Comparison of ENCODE assay signal across 14 cellular contexts in the genomic region with DNA sequence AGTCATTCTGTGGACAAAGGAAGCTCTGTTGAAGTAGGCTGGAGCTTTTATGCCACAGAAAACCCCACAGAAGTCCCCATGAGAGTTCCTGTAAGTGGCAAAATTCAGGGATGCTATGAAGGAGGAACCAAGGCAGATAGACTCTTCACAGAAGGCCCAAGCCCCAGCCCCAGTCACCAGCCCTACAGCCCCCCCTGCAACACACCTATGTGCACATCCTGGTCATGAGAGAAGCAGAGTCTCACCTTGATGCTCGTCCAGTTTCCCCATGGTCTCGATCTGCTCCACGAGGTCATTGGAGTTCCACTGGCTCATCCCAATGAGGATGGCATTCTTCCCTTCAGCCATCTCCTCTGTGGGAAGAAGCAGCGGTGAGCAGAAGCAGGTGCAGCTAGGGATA. TPM values are rescaled to one million over a fixed set of nuclear protein-coding genes. Genes with fewer than 3 reads are reported as not detected.
DNase-seq lines count a peak whose midpoint lies in the region; ATAC-seq and TF ChIP-seq lines count a peak whose summit lies in the region.
"Had no signal": no experiment of that assay in that cellular context is flagged by ENCODE, and none has a peak within 500 bp of the region (broad histone marks: within the 10 kb centered on the region; RNA-seq: fewer than 3 reads in every experiment).

No MANE protein-coding gene starts in this region.

- no peaks in the 10 kb centered on the region for H3K79me1 ChIP-seq in H9 (ENCODE audit: insufficient read depth, low read depth, low read length, poor library complexity, severe bottlenecking)

- H3K14ac ChIP-seq in H9 (ENCODE audit: insufficient read depth, low read length), result no peak overlapping the region; the same call in 1 of the 2 replicates

- no peaks in the 10 kb centered on the region for H3K79me2 ChIP-seq in H9 (ENCODE audit: insufficient read depth, low read length)

- H3T11ph ChIP-seq in H9 (ENCODE audit: low read length), result no peak overlapping the region

- POLR2A ChIA-PET in RWPE1 (lab: Yijun Ruan, JAX; ENCODE audit: low non-redundant PET), result no interaction called here

- H3K4me1 Mint-ChIP-seq in H9 (peaks cover 17 to 22% of the 10 kb centered on the region in 2 experiments), glutamatergic neuron (ENCODE audit: low read depth, unreplicated experiment) (no peaks in the 10 kb centered on the region)
- H3K4me1 Mint-ChIP-seq: CD8-positive, alpha-beta memory T cell had no signal

- peaks cover 0 to 4% of the 10 kb centered on the region in 2 experiments; a peak in 2 of 5 replicates for H3K9me3 Mint-ChIP-seq in H9
- H3K9me3 Mint-ChIP-seq in glutamatergic neuron (ENCODE audit: unreplicated experiment), result no peaks in the 10 kb centered on the region
- H3K9me3 Mint-ChIP-seq: CD8-positive, alpha-beta memory T cell had no signal

- no peak overlapping the region for H3K4me3 ChIP-seq in coronary artery

- no peak overlapping the region for H2BK15ac ChIP-seq in H9 (ENCODE audit: low read depth, low read length)

- H3K56ac ChIP-seq in H9 (ENCODE audit: insufficient read length, low read depth, low read length), result no peak overlapping the region

- H2BK5ac ChIP-seq in H9 (ENCODE audit: insufficient read length, low read length), result no peak overlapping the region

- TF ChIP-seq CTCF in H9 (conservative IDR thresholded peaks at IDR 0.05) (peak; percentile 45; the same call in 2 of the 3 replicates), RWPE1 (conservative IDR thresholded peaks at IDR 0.05; ENCODE audit: low read depth) (no peak), coronary artery (IDR thresholded peaks at IDR 0.05) (no peak), glutamatergic neuron (IDR thresholded peaks at IDR 0.05; ENCODE audit: partially characterized antibody, unreplicated experiment) (no peak)

- H3K4me3 Mint-ChIP-seq in H9, result no peak overlapping the region
- no peak overlapping the region for H3K4me3 Mint-ChIP-seq in glutamatergic neuron (ENCODE audit: unreplicated experiment)
- H3K4me3 Mint-ChIP-seq: CD8-positive, alpha-beta memory T cell had no signal

- H3K27me3 ChIP-seq in H9 (ENCODE audit: insufficient read depth, low read length), result no peaks in the 10 kb centered on the region
- H3K27me3 ChIP-seq: BE2C had no signal

- H2BK20ac ChIP-seq in H9 (ENCODE audit: low read depth, low read length, poor library complexity, severe bottlenecking), result no peak overlapping the region

- no peak overlapping the region for H3K23ac ChIP-seq in H9 (ENCODE audit: insufficient read length, low read depth, low read length)

- CTCF ChIA-PET in RWPE1 (lab: Yijun Ruan, JAX), result no interaction called here

- H2BK120ac ChIP-seq in H9 (ENCODE audit: low read depth, low read length, poor library complexity, severe bottlenecking), result no peak overlapping the region

- H3K9me3 ChIP-seq in H9 (ENCODE audit: control insufficient read depth, low read depth, low read length), result no peaks in the 10 kb centered on the region
- H3K9me3 ChIP-seq: BE2C had no signal

- peaks cover 0 to 6% (median 3%) of the 10 kb centered on the region in 3 experiments; a peak in 5 of 7 replicates for H3K36me3 Mint-ChIP-seq in H9 (ENCODE audit: insufficient read depth in 1 of 3, low read depth in 3 of 3)
- H3K36me3 Mint-ChIP-seq in glutamatergic neuron (ENCODE audit: unreplicated experiment), result peaks cover 10% of the 10 kb centered on the region
- H3K36me3 Mint-ChIP-seq: CD8-positive, alpha-beta memory T cell had no signal

- H3K9ac ChIP-seq in H9 (ENCODE audit: extremely low read depth, insufficient read length, low read length), result no peak overlapping the region

- no CpG with 5 or more reads among the region's 4 CpGs for WGBS in H9 (ENCODE audit: extremely low coverage, insufficient read length, low lambda C conversion rate)

- no peaks in the 10 kb centered on the region for H3K23me2 ChIP-seq in H9 (ENCODE audit: insufficient read length, low read depth, low read length, poor library complexity, severe bottlenecking)

- H4K8ac ChIP-seq in H9 (replicated peaks; ENCODE audit: insufficient read length, low read depth, low read length), result no peak overlapping the region

- peaks cover 2% of the 10 kb centered on the region for H4K20me1 ChIP-seq in H9 (ENCODE audit: control insufficient read depth, insufficient read depth, insufficient read length)

- H4K91ac ChIP-seq in H9 (ENCODE audit: insufficient read length, low read depth, low read length), result no peak overlapping the region

- no peak overlapping the region for H3K4me2 ChIP-seq in H9 (ENCODE audit: insufficient read depth, insufficient read length, low read length)

- H3K27me3 Mint-ChIP-seq in H9 (ENCODE audit: low read depth), result no peaks in the 10 kb centered on the region; the same call in 1 of the 2 replicates
- H3K27me3 Mint-ChIP-seq in glutamatergic neuron (ENCODE audit: unreplicated experiment), result peaks cover 2% of the 10 kb centered on the region

- DNase-seq in H9 (peak; percentile 42), RWPE1 (ENCODE audit: low spot score) (no peak), coronary artery (ENCODE audit: low spot score) (peak; percentile 52), mesenteric fat pad (ENCODE audit: low spot score) (peak; percentile 49), glutamatergic neuron (no peak), COR-L47 (lab: John Stamatoyannopoulos, UW) (no peak), NCI-H510A treated with DMSO at 0.1 percent for 48 hours (lab: John Stamatoyannopoulos, UW) (no peak)
- DNase-seq: BE2C; CD8-positive, alpha-beta memory T cell; DMS 273 treated with DMSO at 0.1 percent for 48 hours; GOT3 had no signal

- H2AK5ac ChIP-seq in H9 (ENCODE audit: insufficient read length, low read length), result no peak overlapping the region

- H3K27ac ChIP-seq in H9 (ENCODE audit: insufficient read length, low read depth, low read length) (no peak overlapping the region), RWPE1 (peak overlapping the region; percentile 79), coronary artery (no peak overlapping the region)
- H3K27ac ChIP-seq: C4-2B, HL-60 had no signal

- H2AFZ ChIP-seq in H9 (ENCODE audit: low read length), result no peak overlapping the region

- no peak overlapping the region for H2BK12ac ChIP-seq in H9 (ENCODE audit: insufficient read length, low read depth, low read length)

- H3K18ac ChIP-seq in H9 (ENCODE audit: insufficient read length, low read depth, low read length), result no peak overlapping the region

- no peak overlapping the region for H3K27ac Mint-ChIP-seq in H9
- no peak overlapping the region for H3K27ac Mint-ChIP-seq in glutamatergic neuron (ENCODE audit: unreplicated experiment)

- H4K5ac ChIP-seq in H9 (ENCODE audit: insufficient read length, low read depth, low read length), result no peak overlapping the region

- H3K4ac ChIP-seq in H9 (ENCODE audit: low read depth, low read length), result no peak overlapping the region

- 0 out of 2 replicates have a peak, but pooled peaks cover 3% of the 10 kb centered on the region for H3K4me1 ChIP-seq in H9 (ENCODE audit: insufficient read depth, low read length)
- H3K4me1 ChIP-seq: BE2C had no signal

- ATAC-seq in GM18498 (IDR thresholded peaks at IDR 0.05; ENCODE audit: unreplicated experiment), result no peak

RNA-seq across cellular contexts. Expression of a gene that starts 31.2 kb away (rescaled TPM):
- total RNA-seq in H9 (2021), result 2.7 and 3.4 TPM in 2 replicates
- 1.1 TPM for total RNA-seq in mesenteric fat pad
- total RNA-seq in glutamatergic neuron (ENCODE audit: unreplicated experiment), result 1.4 TPM

Comparison
In these comparisons a context has a peak if more than half of its experiments do, and no peak if none do; other contexts are left out.
1. DNase-seq: peak in H9 (single experiment), coronary artery (single experiment) and mesenteric fat pad (single experiment); none in RWPE1 (single experiment), glutamatergic neuron (single experiment), COR-L47 (single experiment) and NCI-H510A treated with DMSO at 0.1 percent for 48 hours (single experiment).